Comparison of ENCODE assay signal across 1 cellular context in genomic region chr16:1290860-1291575, GRCh38.
TF ChIP-seq lines count a peak whose summit lies in the region.

No MANE protein-coding gene starts in this region.

TF ChIP-seq in HepG2, 621 proteins besides CTCF, POLR2A, EP300 and RAD21 (continued from another document and continues in another):
- no peak for TF ChIP-seq ZMAT3 (CRISPR knock-in tag; conservative IDR thresholded peaks at IDR 0.05)
- no peak for TF ChIP-seq ZNF230 (CRISPR knock-in tag; IDR thresholded peaks at IDR 0.05)
- TF ChIP-seq ZNF333 (CRISPR knock-in tag; IDR thresholded peaks at IDR 0.05; ENCODE audit: borderline replicate concordance) = no peak
- TF ChIP-seq ZBTB1 (CRISPR knock-in tag; IDR thresholded peaks at IDR 0.05; ENCODE audit: borderline replicate concordance) = no peak
- no peak for TF ChIP-seq ZNF616 (CRISPR knock-in tag; IDR thresholded peaks at IDR 0.05; ENCODE audit: low read depth)
- no peak for TF ChIP-seq MXD1 (CRISPR knock-in tag; IDR thresholded peaks at IDR 0.05)
- no peak for TF ChIP-seq MBNL3 (CRISPR knock-in tag; conservative IDR thresholded peaks at IDR 0.05)
- TF ChIP-seq PBX2 (CRISPR knock-in tag; IDR thresholded peaks at IDR 0.05) = no peak
- TF ChIP-seq RXRB (CRISPR knock-in tag; IDR thresholded peaks at IDR 0.05; ENCODE audit: borderline replicate concordance) = 0 out of 2 replicates have a peak, but pooled peaks have one; percentile 11
- 0 out of 2 replicates have a peak, but pooled peaks have one; percentile 21 for TF ChIP-seq REPIN1 (CRISPR knock-in tag; IDR thresholded peaks at IDR 0.05; ENCODE audit: borderline replicate concordance, low read depth)
- TF ChIP-seq MAX (IDR thresholded peaks at IDR 0.05) = no peak
- TF ChIP-seq CENPX (CRISPR knock-in tag; IDR thresholded peaks at IDR 0.05) = no peak
- TF ChIP-seq, protein P1, sequence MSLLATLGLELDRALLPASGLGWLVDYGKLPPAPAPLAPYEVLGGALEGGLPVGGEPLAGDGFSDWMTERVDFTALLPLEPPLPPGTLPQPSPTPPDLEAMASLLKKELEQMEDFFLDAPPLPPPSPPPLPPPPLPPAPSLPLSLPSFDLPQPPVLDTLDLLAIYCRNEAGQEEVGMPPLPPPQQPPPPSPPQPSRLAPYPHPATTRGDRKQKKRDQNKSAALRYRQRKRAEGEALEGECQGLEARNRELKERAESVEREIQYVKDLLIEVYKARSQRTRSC (CRISPR knock-in tag; IDR thresholded peaks at IDR 0.05; ENCODE audit: low read depth) = no peak
- TF ChIP-seq ZBTB38 (CRISPR knock-in tag; IDR thresholded peaks at IDR 0.05) = 0 out of 2 replicates have a peak, but pooled peaks have one; percentile 9
- TF ChIP-seq ZBTB34 (CRISPR knock-in tag; IDR thresholded peaks at IDR 0.05) = no peak
- TF ChIP-seq SOX13 (IDR thresholded peaks at IDR 0.05) = no peak
- no peak for TF ChIP-seq SOX13 (CRISPR knock-in tag; conservative IDR thresholded peaks at IDR 0.05 in 1 of 2, IDR thresholded peaks at IDR 0.05 in 1 of 2)
- 0 out of 2 replicates have a peak, but pooled peaks have one; percentile 1 for TF ChIP-seq TAF1 (CRISPR knock-in tag; IDR thresholded peaks at IDR 0.05)
- TF ChIP-seq, protein P2, sequence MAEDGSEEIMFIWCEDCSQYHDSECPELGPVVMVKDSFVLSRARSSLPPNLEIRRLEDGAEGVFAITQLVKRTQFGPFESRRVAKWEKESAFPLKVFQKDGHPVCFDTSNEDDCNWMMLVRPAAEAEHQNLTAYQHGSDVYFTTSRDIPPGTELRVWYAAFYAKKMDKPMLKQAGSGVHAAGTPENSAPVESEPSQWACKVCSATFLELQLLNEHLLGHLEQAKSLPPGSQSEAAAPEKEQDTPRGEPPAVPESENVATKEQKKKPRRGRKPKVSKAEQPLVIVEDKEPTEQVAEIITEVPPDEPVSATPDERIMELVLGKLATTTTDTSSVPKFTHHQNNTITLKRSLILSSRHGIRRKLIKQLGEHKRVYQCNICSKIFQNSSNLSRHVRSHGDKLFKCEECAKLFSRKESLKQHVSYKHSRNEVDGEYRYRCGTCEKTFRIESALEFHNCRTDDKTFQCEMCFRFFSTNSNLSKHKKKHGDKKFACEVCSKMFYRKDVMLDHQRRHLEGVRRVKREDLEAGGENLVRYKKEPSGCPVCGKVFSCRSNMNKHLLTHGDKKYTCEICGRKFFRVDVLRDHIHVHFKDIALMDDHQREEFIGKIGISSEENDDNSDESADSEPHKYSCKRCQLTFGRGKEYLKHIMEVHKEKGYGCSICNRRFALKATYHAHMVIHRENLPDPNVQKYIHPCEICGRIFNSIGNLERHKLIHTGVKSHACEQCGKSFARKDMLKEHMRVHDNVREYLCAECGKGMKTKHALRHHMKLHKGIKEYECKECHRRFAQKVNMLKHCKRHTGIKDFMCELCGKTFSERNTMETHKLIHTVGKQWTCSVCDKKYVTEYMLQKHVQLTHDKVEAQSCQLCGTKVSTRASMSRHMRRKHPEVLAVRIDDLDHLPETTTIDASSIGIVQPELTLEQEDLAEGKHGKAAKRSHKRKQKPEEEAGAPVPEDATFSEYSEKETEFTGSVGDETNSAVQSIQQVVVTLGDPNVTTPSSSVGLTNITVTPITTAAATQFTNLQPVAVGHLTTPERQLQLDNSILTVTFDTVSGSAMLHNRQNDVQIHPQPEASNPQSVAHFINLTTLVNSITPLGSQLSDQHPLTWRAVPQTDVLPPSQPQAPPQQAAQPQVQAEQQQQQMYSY (CRISPR knock-in tag; IDR thresholded peaks at IDR 0.05) = no peak
- TF ChIP-seq, protein P3, sequence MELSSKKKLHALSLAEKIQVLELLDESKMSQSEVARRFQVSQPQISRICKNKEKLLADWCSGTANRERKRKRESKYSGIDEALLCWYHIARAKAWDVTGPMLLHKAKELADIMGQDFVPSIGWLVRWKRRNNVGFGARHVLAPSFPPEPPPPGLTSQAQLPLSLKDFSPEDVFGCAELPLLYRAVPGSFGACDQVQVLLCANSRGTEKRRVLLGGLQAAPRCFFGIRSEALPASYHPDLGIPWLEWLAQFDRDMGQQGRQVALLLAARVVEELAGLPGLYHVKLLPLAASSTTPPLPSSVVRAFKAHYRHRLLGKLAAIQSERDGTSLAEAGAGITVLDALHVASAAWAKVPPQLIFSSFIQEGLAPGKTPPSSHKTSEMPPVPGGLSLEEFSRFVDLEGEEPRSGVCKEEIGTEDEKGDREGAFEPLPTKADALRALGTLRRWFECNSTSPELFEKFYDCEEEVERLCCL (CRISPR knock-in tag; IDR thresholded peaks at IDR 0.05; ENCODE audit: borderline replicate concordance) = no peak
- TF ChIP-seq CHCHD3 (CRISPR knock-in tag; IDR thresholded peaks at IDR 0.05) = no peak
- TF ChIP-seq FOXA1 (IDR thresholded peaks at IDR 0.05) = no peak
- TF ChIP-seq FOXA1 (CRISPR knock-in tag; IDR thresholded peaks at IDR 0.05) = 0 out of 2 replicates have a peak, but pooled peaks have one; percentile 14
- TF ChIP-seq ZSCAN30 (CRISPR knock-in tag; IDR thresholded peaks at IDR 0.05) = no peak
- TF ChIP-seq, protein P4, sequence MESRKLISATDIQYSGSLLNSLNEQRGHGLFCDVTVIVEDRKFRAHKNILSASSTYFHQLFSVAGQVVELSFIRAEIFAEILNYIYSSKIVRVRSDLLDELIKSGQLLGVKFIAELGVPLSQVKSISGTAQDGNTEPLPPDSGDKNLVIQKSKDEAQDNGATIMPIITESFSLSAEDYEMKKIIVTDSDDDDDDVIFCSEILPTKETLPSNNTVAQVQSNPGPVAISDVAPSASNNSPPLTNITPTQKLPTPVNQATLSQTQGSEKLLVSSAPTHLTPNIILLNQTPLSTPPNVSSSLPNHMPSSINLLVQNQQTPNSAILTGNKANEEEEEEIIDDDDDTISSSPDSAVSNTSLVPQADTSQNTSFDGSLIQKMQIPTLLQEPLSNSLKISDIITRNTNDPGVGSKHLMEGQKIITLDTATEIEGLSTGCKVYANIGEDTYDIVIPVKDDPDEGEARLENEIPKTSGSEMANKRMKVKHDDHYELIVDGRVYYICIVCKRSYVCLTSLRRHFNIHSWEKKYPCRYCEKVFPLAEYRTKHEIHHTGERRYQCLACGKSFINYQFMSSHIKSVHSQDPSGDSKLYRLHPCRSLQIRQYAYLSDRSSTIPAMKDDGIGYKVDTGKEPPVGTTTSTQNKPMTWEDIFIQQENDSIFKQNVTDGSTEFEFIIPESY (CRISPR knock-in tag; IDR thresholded peaks at IDR 0.05) = no peak
- TF ChIP-seq ZNF335 (CRISPR knock-in tag; IDR thresholded peaks at IDR 0.05) = peak; percentile 58; the same call in 1 of the 2 replicates
- no peak for TF ChIP-seq GLMP (CRISPR knock-in tag; IDR thresholded peaks at IDR 0.05; ENCODE audit: borderline replicate concordance)
- TF ChIP-seq NR2C2 (CRISPR knock-in tag; IDR thresholded peaks at IDR 0.05; ENCODE audit: borderline replicate concordance) = peak; percentile 49; the same call in 1 of the 2 replicates
- TF ChIP-seq ZNF850 (CRISPR knock-in tag; conservative IDR thresholded peaks at IDR 0.05) = no peak
- TF ChIP-seq BCL6 (CRISPR knock-in tag; IDR thresholded peaks at IDR 0.05) = no peak; the same call in 1 of the 2 replicates
- TF ChIP-seq TRIM22 (IDR thresholded peaks at IDR 0.05) = no peak
- TF ChIP-seq EZH2 (conservative IDR thresholded peaks at IDR 0.05; ENCODE audit: low read depth, low read length) = no peak
- no peak for TF ChIP-seq DNMT3B (CRISPR knock-in tag; conservative IDR thresholded peaks at IDR 0.05)
- TF ChIP-seq SMYD3 (CRISPR knock-in tag; IDR thresholded peaks at IDR 0.05) = no peak
- no peak for TF ChIP-seq KDM5A (IDR thresholded peaks at IDR 0.05; ENCODE audit: borderline replicate concordance, low read length)
- TF ChIP-seq ZNF749 (CRISPR knock-in tag; IDR thresholded peaks at IDR 0.05; ENCODE audit: borderline replicate concordance) = no peak
- TF ChIP-seq ZNF503 (CRISPR knock-in tag; IDR thresholded peaks at IDR 0.05) = no peak
- TF ChIP-seq, protein P5, sequence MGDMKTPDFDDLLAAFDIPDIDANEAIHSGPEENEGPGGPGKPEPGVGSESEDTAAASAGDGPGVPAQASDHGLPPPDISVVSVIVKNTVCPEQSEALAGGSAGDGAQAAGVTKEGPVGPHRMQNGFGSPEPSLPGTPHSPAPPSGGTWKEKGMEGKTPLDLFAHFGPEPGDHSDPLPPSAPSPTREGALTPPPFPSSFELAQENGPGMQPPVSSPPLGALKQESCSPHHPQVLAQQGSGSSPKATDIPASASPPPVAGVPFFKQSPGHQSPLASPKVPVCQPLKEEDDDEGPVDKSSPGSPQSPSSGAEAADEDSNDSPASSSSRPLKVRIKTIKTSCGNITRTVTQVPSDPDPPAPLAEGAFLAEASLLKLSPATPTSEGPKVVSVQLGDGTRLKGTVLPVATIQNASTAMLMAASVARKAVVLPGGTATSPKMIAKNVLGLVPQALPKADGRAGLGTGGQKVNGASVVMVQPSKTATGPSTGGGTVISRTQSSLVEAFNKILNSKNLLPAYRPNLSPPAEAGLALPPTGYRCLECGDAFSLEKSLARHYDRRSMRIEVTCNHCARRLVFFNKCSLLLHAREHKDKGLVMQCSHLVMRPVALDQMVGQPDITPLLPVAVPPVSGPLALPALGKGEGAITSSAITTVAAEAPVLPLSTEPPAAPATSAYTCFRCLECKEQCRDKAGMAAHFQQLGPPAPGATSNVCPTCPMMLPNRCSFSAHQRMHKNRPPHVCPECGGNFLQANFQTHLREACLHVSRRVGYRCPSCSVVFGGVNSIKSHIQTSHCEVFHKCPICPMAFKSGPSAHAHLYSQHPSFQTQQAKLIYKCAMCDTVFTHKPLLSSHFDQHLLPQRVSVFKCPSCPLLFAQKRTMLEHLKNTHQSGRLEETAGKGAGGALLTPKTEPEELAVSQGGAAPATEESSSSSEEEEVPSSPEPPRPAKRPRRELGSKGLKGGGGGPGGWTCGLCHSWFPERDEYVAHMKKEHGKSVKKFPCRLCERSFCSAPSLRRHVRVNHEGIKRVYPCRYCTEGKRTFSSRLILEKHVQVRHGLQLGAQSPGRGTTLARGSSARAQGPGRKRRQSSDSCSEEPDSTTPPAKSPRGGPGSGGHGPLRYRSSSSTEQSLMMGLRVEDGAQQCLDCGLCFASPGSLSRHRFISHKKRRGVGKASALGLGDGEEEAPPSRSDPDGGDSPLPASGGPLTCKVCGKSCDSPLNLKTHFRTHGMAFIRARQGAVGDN (CRISPR knock-in tag; IDR thresholded peaks at IDR 0.05) = peak; percentile 64
- no peak for TF ChIP-seq KLF13 (CRISPR knock-in tag; IDR thresholded peaks at IDR 0.05)
- TF ChIP-seq HDAC1 (CRISPR knock-in tag; IDR thresholded peaks at IDR 0.05) = 0 out of 2 replicates have a peak, but pooled peaks have one; percentile 21
